8 cellular contexts compared by ENCODE assay signal in genomic region chr17:60305141-60305540, GRCh38.
DNase-seq lines count a peak whose midpoint lies in the region; ATAC-seq and TF ChIP-seq lines count a peak whose summit lies in the region.

No MANE protein-coding gene starts in this region.

- H3K36me3 Mint-ChIP-seq in chondrocyte (ENCODE audit: low read depth), result peaks cover 2% of the 10 kb centered on the region
- peaks cover 11% of the 10 kb centered on the region for H3K36me3 Mint-ChIP-seq in stimulated activated effector memory CD8-positive, alpha-beta T cell treated with anti-CD3 and anti-CD28 coated beads, Interleukin-12 subunit alpha, Interleukin-12 subunit beta, amount 100 ng/mL, for 72 hours

- no peaks in the 10 kb centered on the region for H3K27me3 Mint-ChIP-seq in chondrocyte (ENCODE audit: low read depth)

- H3K9me2 ChIP-seq in PC-3 (replicated peaks; ENCODE audit: low read length), result no peaks in the 10 kb centered on the region

- no TSS peak for BruUV-seq in PC-3 (replicated peaks; lab: Mats Ljungman, UMichigan)

- DNase-seq in Kasumi-1 (lab: John Stamatoyannopoulos, UW), result peak; percentile 96 to 97
- DNase-seq in chondrocyte (ENCODE audit: low spot score), result no peak
- DNase-seq in stimulated activated effector memory CD8-positive, alpha-beta T cell treated with anti-CD3 and anti-CD28 coated beads, Interleukin-12 subunit alpha, Interleukin-12 subunit beta, amount 100 ng/mL, for 72 hours (ENCODE audit: low spot score in 2 of 2), result no peak
- DNase-seq in BE2C, result no peak
- DNase-seq in NCI-H510A (lab: John Stamatoyannopoulos, UW), result no peak
- DNase-seq in PC-3, result no peak

- H3K9me3 Mint-ChIP-seq in chondrocyte (ENCODE audit: low read depth), result no peaks in the 10 kb centered on the region
- no peaks in the 10 kb centered on the region for H3K9me3 Mint-ChIP-seq in stimulated activated effector memory CD8-positive, alpha-beta T cell treated with anti-CD3 and anti-CD28 coated beads, Interleukin-12 subunit alpha, Interleukin-12 subunit beta, amount 100 ng/mL, for 72 hours

- peaks cover 4 to 65% (median 14%) of the 10 kb centered on the region in 10 experiments; a peak in 16 of 20 replicates for H3K4me1 ChIP-seq in BLaER1 treated with 17β-estradiol and CSF1 and Interleukin-3, amounts not matched to agents 10 nM and 100 nM
- H3K4me1 ChIP-seq in BE2C (no peaks in the 10 kb centered on the region), PC-3 (ENCODE audit: insufficient read depth, low read length) (no peaks in the 10 kb centered on the region)

- no peaks in the 10 kb centered on the region for H3K27me3 ChIP-seq in BLaER1 treated with 17β-estradiol and CSF1 and Interleukin-3, amounts not matched to agents 10 nM and 100 nM
- H3K27me3 ChIP-seq in BE2C (no peaks in the 10 kb centered on the region), PC-3 (ENCODE audit: low read length) (no peaks in the 10 kb centered on the region)

- CTCF ChIA-PET in PC-3 (lab: Charles Lee), result no interaction called here

- H3K4me3 ChIP-seq in BLaER1 treated with 17β-estradiol and CSF1 and Interleukin-3, amounts not matched to agents 10 nM and 100 nM, result no peak overlapping the region
- H3K4me3 ChIP-seq in BE2C (ENCODE audit: low read depth, low read length) (no peak overlapping the region), PC-3 (ENCODE audit: low read length) (no peak overlapping the region)

- H3K36me3 ChIP-seq in BLaER1 treated with 17β-estradiol and CSF1 and Interleukin-3, amounts not matched to agents 10 nM and 100 nM, result peaks cover 10 to 51% (median 35%) of the 10 kb centered on the region in 11 experiments; a peak in 21 of 22 replicates
- no peaks in the 10 kb centered on the region for H3K36me3 ChIP-seq in BE2C
- H3K36me3 ChIP-seq in PC-3 (ENCODE audit: low read depth, low read length), result peaks cover 9% of the 10 kb centered on the region; the same call in 1 of the 2 replicates

- intact Hi-C loops in PC-3 (cut with micrococcal nuclease), result no loop called here

- no peak overlapping the region for H3K9ac ChIP-seq in BLaER1 treated with 17β-estradiol and CSF1 and Interleukin-3, amounts not matched to agents 10 nM and 100 nM
- no peak overlapping the region for H3K9ac ChIP-seq in PC-3 (ENCODE audit: low read length)

- peaks cover 0 to under 1% (median 0%) of the 10 kb centered on the region in 11 experiments; a peak in 1 of 22 replicates for H3K9me3 ChIP-seq in BLaER1 treated with 17β-estradiol and CSF1 and Interleukin-3, amounts not matched to agents 10 nM and 100 nM (replicated peaks in 1 of 11)
- no peaks in the 10 kb centered on the region for H3K9me3 ChIP-seq in BE2C
- H3K9me3 ChIP-seq in PC-3 (ENCODE audit: low read length), result no peaks in the 10 kb centered on the region; the same call in 1 of the 2 replicates

- no peak overlapping the region for H2AFZ ChIP-seq in PC-3 (ENCODE audit: low read length)

- H3K4me2 ChIP-seq in BLaER1 treated with 17β-estradiol and CSF1 and Interleukin-3, amounts not matched to agents 10 nM and 100 nM, result peak overlapping the region in 8 of 11 experiments; percentile 4 to 78 (median 27); a peak in 10 of 22 replicates
- no peak overlapping the region for H3K4me2 ChIP-seq in PC-3 (ENCODE audit: low read length)

- peaks cover 17% of the 10 kb centered on the region for H3K4me1 Mint-ChIP-seq in chondrocyte (ENCODE audit: low read depth)
- H3K4me1 Mint-ChIP-seq in stimulated activated effector memory CD8-positive, alpha-beta T cell treated with anti-CD3 and anti-CD28 coated beads, Interleukin-12 subunit alpha, Interleukin-12 subunit beta, amount 100 ng/mL, for 72 hours, result peaks cover 18% of the 10 kb centered on the region

- peaks cover 0 to 100% (median 26%) of the 10 kb centered on the region in 11 experiments; a peak in 14 of 22 replicates for H4K20me1 ChIP-seq in BLaER1 treated with 17β-estradiol and CSF1 and Interleukin-3, amounts not matched to agents 10 nM and 100 nM
- no peaks in the 10 kb centered on the region for H4K20me1 ChIP-seq in PC-3 (ENCODE audit: low read length)

- TF ChIP-seq CTCF in chondrocyte (IDR thresholded peaks at IDR 0.05) (no peak), BE2C (IDR thresholded peaks at IDR 0.05; ENCODE audit: low read depth, low read length) (no peak), PC-3 (conservative IDR thresholded peaks at IDR 0.05; ENCODE audit: low read depth, low read length) (no peak)

- H3K27ac Mint-ChIP-seq in chondrocyte (ENCODE audit: unreplicated experiment), result peak overlapping the region; percentile 60
- H3K27ac Mint-ChIP-seq in stimulated activated effector memory CD8-positive, alpha-beta T cell treated with anti-CD3 and anti-CD28 coated beads, Interleukin-12 subunit alpha, Interleukin-12 subunit beta, amount 100 ng/mL, for 72 hours, result peak overlapping the region; percentile 13

- H3K79me2 ChIP-seq in PC-3 (ENCODE audit: low read length), result no peaks in the 10 kb centered on the region

- POLR2A ChIA-PET in PC-3 (lab: Charles Lee; ENCODE audit: unreplicated experiment), result no interaction called here

- H3F3A ChIP-seq in PC-3 (ENCODE audit: low read length, unreplicated experiment), result no peaks in the 10 kb centered on the region

- H3K4me3 Mint-ChIP-seq in chondrocyte (ENCODE audit: unreplicated experiment), result no peak overlapping the region
- no peak overlapping the region for H3K4me3 Mint-ChIP-seq in stimulated activated effector memory CD8-positive, alpha-beta T cell treated with anti-CD3 and anti-CD28 coated beads, Interleukin-12 subunit alpha, Interleukin-12 subunit beta, amount 100 ng/mL, for 72 hours

- H3K27ac ChIP-seq in BLaER1 treated with 17β-estradiol and CSF1 and Interleukin-3, amounts not matched to agents 10 nM and 100 nM, result peak overlapping the region in 4 of 11 experiments; percentile 4 to 40 (median 18); a peak in 4 of 22 replicates
- H3K27ac ChIP-seq in PC-3 (ENCODE audit: low read length), result no peak overlapping the region

- peak; percentile 61 for ATAC-seq in GM19372 (IDR thresholded peaks at IDR 0.05; ENCODE audit: low read depth, unreplicated experiment)
- peak; percentile 67 for ATAC-seq in stimulated activated effector memory CD8-positive, alpha-beta T cell treated with anti-CD3 and anti-CD28 coated beads, Interleukin-12 subunit alpha, Interleukin-12 subunit beta, amount 100 ng/mL, for 72 hours
- ATAC-seq in PC-3, result no peak; the same call in 1 of the 2 replicates

Comparison
In these comparisons a context has a peak if more than half of its experiments do, and no peak if none do; other contexts are left out.
1. DNase-seq: peak in Kasumi-1 (2 of 2); none in chondrocyte (single experiment), stimulated activated effector memory CD8-positive, alpha-beta T cell treated with anti-CD3 and anti-CD28 coated beads, Interleukin-12 subunit alpha, Interleukin-12 subunit beta, amount 100 ng/mL, for 72 hours (0 of 2), BE2C (single experiment), NCI-H510A (single experiment) and PC-3 (single experiment).